ENCODE assay signal across 18 cellular contexts in the genomic region with DNA sequence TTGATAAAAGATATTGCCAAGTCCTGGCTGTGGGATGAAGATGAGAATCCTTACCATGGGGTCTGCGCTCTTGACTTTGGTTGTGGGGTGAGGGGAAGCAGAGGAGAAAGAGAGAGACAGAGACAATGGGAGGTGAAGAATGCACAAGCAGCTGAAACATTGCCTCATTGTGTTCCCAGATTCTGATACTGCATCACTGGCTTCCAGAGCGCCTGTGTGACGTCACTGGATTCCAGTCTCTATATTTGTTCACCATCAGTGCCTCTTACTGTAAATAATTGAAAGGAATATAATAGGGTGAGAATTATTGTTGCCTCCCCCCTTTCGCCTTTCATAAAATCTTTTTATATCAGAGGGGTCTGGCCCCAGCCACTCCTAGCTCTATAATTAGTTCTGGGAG.
DNase-seq lines count a peak whose midpoint lies in the region; ATAC-seq and TF ChIP-seq lines count a peak whose summit lies in the region.
"Had no signal": no experiment of that assay in that cellular context is flagged by ENCODE, and none has a peak within 500 bp of the region (broad histone marks: within the 10 kb centered on the region; RNA-seq: fewer than 3 reads in every experiment).

No MANE protein-coding gene starts in this region.

- no peaks in the 10 kb centered on the region for H3K36me3 Mint-ChIP-seq in endodermal cell (ENCODE audit: low read depth)
- H3K36me3 Mint-ChIP-seq in activated CD4-positive, alpha-beta T cell treated with anti-CD3 and anti-CD28 coated beads for 36 hours (ENCODE audit: low read depth), result no peaks in the 10 kb centered on the region
- H3K36me3 Mint-ChIP-seq: CD8-positive, alpha-beta T cell had no signal

- no peak overlapping the region for H3K9ac ChIP-seq in endodermal cell (ENCODE audit: extremely low read depth, low read length, poor library complexity, severe bottlenecking)
- H3K9ac ChIP-seq: BLaER1, KMS-11 had no signal

- CTCF ChIA-PET in activated CD4-positive, alpha-beta T cell treated with anti-CD3 and anti-CD28 coated beads for 36 hours (lab: Charles Lee), result no interaction called here

- H3K27me3 ChIP-seq in cardiac muscle cell (no peaks in the 10 kb centered on the region), right atrium auricular region (no peaks in the 10 kb centered on the region), endodermal cell (ENCODE audit: control insufficient read depth, insufficient read depth, low read length, poor library complexity, severe bottlenecking) (no peaks in the 10 kb centered on the region), HAP-1 (ENCODE audit: low read depth) (no peaks in the 10 kb centered on the region)
- H3K27me3 ChIP-seq: BLaER1, Peyer's patch had no signal

- H3K27ac ChIP-seq in cardiac muscle cell (peak overlapping the region; percentile 91), right atrium auricular region (no peak overlapping the region), endodermal cell (ENCODE audit: low read depth, low read length) (no peak overlapping the region)
- H3K27ac ChIP-seq: BLaER1, HL-60, KMS-11, Peyer's patch had no signal

- TF ChIP-seq CTCF in cardiac muscle cell (IDR thresholded peaks at IDR 0.05; ENCODE audit: low read depth, low read length) (no peak), right atrium auricular region (IDR thresholded peaks at IDR 0.05) (no peak), endodermal cell (conservative IDR thresholded peaks at IDR 0.05) (no peak)

- no peak for DNase-seq in cardiac muscle cell (ENCODE audit: low read depth in 1 of 2, low spot score in 1 of 2)
- no peak for DNase-seq in right atrium auricular region (ENCODE audit: low spot score)
- DNase-seq in NCI-H146 treated with DMSO at 0.1 percent for 48 hours (lab: John Stamatoyannopoulos, UW; ENCODE audit: unreplicated experiment), result peak; percentile 27
- DNase-seq in endodermal cell, result no peak
- DNase-seq in retina, result peak; percentile 45
- DNase-seq in activated CD4-positive, alpha-beta T cell treated with anti-CD3 and anti-CD28 coated beads for 36 hours, result no peak
- DNase-seq in HAP-1 (ENCODE audit: low spot score in 2 of 2), result no peak
- DNase-seq: CD8-positive, alpha-beta T cell; DMS79; NCI-H1694 treated with DMSO at 0.1 percent for 48 hours; NCI-H2171; NCI-H510A treated with DMSO at 0.1 percent for 48 hours; Peyer's patch; SHP77 had no signal

- peaks cover 61% of the 10 kb centered on the region for H3K4me1 Mint-ChIP-seq in endodermal cell
- no peaks in the 10 kb centered on the region for H3K4me1 Mint-ChIP-seq in activated CD4-positive, alpha-beta T cell treated with anti-CD3 and anti-CD28 coated beads for 36 hours

- H3K27ac Mint-ChIP-seq in endodermal cell, result peak overlapping the region; percentile 54
- H3K27ac Mint-ChIP-seq in activated CD4-positive, alpha-beta T cell treated with anti-CD3 and anti-CD28 coated beads for 36 hours, result no peak overlapping the region
- H3K27ac Mint-ChIP-seq: CD8-positive, alpha-beta T cell had no signal

- 95 to 100% methylated on average over 1 to 4 of the region's 4 CpGs for WGBS in endodermal cell (ENCODE audit: insufficient coverage in 1 of 2, insufficient read length in 1 of 2), 2 experiments

- no peak for ATAC-seq in activated CD4-positive, alpha-beta T cell treated with anti-CD3 and anti-CD28 coated beads for 36 hours
- ATAC-seq: CD8-positive, alpha-beta T cell; HCT116 had no signal

- peaks cover 42% of the 10 kb centered on the region for H3K4me1 ChIP-seq in cardiac muscle cell (ENCODE audit: low read depth)
- H3K4me1 ChIP-seq in right atrium auricular region, result peaks cover 0 to 5% of the 10 kb centered on the region in 2 donors
- H3K4me1 ChIP-seq in endodermal cell (ENCODE audit: control insufficient read depth, insufficient read depth, low read length), result peaks cover 28% of the 10 kb centered on the region
- no peaks in the 10 kb centered on the region for H3K4me1 ChIP-seq in HAP-1
- H3K4me1 ChIP-seq: BLaER1 had no signal

- H3K9me3 ChIP-seq in cardiac muscle cell (ENCODE audit: low read depth), result no peaks in the 10 kb centered on the region
- no peaks in the 10 kb centered on the region for H3K9me3 ChIP-seq in right atrium auricular region
- H3K9me3 ChIP-seq in endodermal cell (ENCODE audit: control insufficient read depth, low read length), result no peaks in the 10 kb centered on the region
- no peaks in the 10 kb centered on the region for H3K9me3 ChIP-seq in HAP-1
- H3K9me3 ChIP-seq: BLaER1, Peyer's patch had no signal

- peaks cover 4% of the 10 kb centered on the region for H3K27me3 Mint-ChIP-seq in endodermal cell (ENCODE audit: insufficient read depth)
- peaks cover 10% of the 10 kb centered on the region for H3K27me3 Mint-ChIP-seq in activated CD4-positive, alpha-beta T cell treated with anti-CD3 and anti-CD28 coated beads for 36 hours

- POLR2A ChIA-PET in activated CD4-positive, alpha-beta T cell treated with anti-CD3 and anti-CD28 coated beads for 36 hours (lab: Charles Lee), result no interaction called here

- no peak overlapping the region for H3K4me3 Mint-ChIP-seq in endodermal cell
- no peak overlapping the region for H3K4me3 Mint-ChIP-seq in activated CD4-positive, alpha-beta T cell treated with anti-CD3 and anti-CD28 coated beads for 36 hours
- H3K4me3 Mint-ChIP-seq: CD8-positive, alpha-beta T cell had no signal

- no peak overlapping the region for H3K4me3 ChIP-seq in cardiac muscle cell
- H3K4me3 ChIP-seq in right atrium auricular region, result no peak overlapping the region
- H3K4me3 ChIP-seq in endodermal cell (ENCODE audit: low read length), result no peak overlapping the region
- no peak overlapping the region for H3K4me3 ChIP-seq in HAP-1
- H3K4me3 ChIP-seq: BLaER1, Peyer's patch had no signal

- in situ Hi-C loops in HAP-1 (cut with MboI; ENCODE audit: low sequenced_read_pairs), result no loop called here

- H3K9me3 Mint-ChIP-seq in endodermal cell, result no peaks in the 10 kb centered on the region
- no peaks in the 10 kb centered on the region for H3K9me3 Mint-ChIP-seq in activated CD4-positive, alpha-beta T cell treated with anti-CD3 and anti-CD28 coated beads for 36 hours (ENCODE audit: low read depth)
- H3K9me3 Mint-ChIP-seq: CD8-positive, alpha-beta T cell had no signal

- H3K36me3 ChIP-seq in cardiac muscle cell, result no peaks in the 10 kb centered on the region
- H3K36me3 ChIP-seq in right atrium auricular region, result no peaks in the 10 kb centered on the region
- H3K36me3 ChIP-seq in endodermal cell (ENCODE audit: control insufficient read depth, insufficient read depth, low read length), result no peaks in the 10 kb centered on the region
- no peaks in the 10 kb centered on the region for H3K36me3 ChIP-seq in HAP-1 (replicated peaks)
- H3K36me3 ChIP-seq: BLaER1, Peyer's patch had no signal

- intact Hi-C loops in activated CD4-positive, alpha-beta T cell treated with anti-CD3 and anti-CD28 coated beads for 36 hours (cut with DNase I, micrococcal nuclease), result no loop called here

Comparison
In these comparisons a context has a peak if more than half of its experiments do, and no peak if none do; other contexts are left out.
1. DNase-seq: peak in NCI-H146 treated with DMSO at 0.1 percent for 48 hours (single experiment) and retina (single experiment); none in cardiac muscle cell (0 of 2), right atrium auricular region (single experiment), endodermal cell (single experiment), activated CD4-positive, alpha-beta T cell treated with anti-CD3 and anti-CD28 coated beads for 36 hours (single experiment) and HAP-1 (0 of 2).